Comparison of ENCODE assay signal across 1 cellular context in the genomic region with DNA sequence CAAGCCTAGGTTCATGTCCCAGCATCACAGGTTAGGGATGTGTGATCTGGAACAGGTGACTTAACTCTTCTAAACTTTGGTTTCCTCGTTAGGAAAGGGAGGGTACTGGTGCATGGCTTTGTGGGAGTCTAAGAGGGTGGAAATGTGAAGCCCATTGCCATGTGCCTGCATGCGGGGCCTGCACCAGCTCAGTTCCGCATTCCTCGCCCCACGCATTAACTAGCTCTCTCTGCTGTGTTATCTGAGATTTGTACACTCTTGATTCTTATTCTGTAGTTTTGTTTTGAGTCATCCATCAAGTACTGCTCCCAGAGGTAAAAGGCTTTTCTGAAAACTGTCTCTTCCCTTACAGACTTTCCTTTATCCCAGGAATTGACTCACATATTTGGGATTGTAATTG.
TF ChIP-seq lines count a peak whose summit lies in the region.

No MANE protein-coding gene starts in this region.

TF ChIP-seq in GM12878, 131 proteins besides CTCF, POLR2A, EP300 and RAD21 (continued from another document and continues in another):
- TF ChIP-seq, protein P1, sequence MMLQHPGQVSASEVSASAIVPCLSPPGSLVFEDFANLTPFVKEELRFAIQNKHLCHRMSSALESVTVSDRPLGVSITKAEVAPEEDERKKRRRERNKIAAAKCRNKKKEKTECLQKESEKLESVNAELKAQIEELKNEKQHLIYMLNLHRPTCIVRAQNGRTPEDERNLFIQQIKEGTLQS (IDR thresholded peaks at IDR 0.05; ENCODE audit: borderline replicate concordance, extremely low read depth, low read depth, low read length), result no peak
- no peak for TF ChIP-seq TBL1XR1 (IDR thresholded peaks at IDR 0.05; ENCODE audit: low read depth, low read length)
- no peak for TF ChIP-seq SIX5 (IDR thresholded peaks at IDR 0.05; ENCODE audit: low read depth, low read length, severe bottlenecking)
- TF ChIP-seq, protein P2, sequence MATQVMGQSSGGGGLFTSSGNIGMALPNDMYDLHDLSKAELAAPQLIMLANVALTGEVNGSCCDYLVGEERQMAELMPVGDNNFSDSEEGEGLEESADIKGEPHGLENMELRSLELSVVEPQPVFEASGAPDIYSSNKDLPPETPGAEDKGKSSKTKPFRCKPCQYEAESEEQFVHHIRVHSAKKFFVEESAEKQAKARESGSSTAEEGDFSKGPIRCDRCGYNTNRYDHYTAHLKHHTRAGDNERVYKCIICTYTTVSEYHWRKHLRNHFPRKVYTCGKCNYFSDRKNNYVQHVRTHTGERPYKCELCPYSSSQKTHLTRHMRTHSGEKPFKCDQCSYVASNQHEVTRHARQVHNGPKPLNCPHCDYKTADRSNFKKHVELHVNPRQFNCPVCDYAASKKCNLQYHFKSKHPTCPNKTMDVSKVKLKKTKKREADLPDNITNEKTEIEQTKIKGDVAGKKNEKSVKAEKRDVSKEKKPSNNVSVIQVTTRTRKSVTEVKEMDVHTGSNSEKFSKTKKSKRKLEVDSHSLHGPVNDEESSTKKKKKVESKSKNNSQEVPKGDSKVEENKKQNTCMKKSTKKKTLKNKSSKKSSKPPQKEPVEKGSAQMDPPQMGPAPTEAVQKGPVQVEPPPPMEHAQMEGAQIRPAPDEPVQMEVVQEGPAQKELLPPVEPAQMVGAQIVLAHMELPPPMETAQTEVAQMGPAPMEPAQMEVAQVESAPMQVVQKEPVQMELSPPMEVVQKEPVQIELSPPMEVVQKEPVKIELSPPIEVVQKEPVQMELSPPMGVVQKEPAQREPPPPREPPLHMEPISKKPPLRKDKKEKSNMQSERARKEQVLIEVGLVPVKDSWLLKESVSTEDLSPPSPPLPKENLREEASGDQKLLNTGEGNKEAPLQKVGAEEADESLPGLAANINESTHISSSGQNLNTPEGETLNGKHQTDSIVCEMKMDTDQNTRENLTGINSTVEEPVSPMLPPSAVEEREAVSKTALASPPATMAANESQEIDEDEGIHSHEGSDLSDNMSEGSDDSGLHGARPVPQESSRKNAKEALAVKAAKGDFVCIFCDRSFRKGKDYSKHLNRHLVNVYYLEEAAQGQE (IDR thresholded peaks at IDR 0.05; ENCODE audit: low read depth, low read length), result no peak
- no peak for TF ChIP-seq SP1 (IDR thresholded peaks at IDR 0.05; ENCODE audit: low read depth, low read length)
- TF ChIP-seq, protein P3, sequence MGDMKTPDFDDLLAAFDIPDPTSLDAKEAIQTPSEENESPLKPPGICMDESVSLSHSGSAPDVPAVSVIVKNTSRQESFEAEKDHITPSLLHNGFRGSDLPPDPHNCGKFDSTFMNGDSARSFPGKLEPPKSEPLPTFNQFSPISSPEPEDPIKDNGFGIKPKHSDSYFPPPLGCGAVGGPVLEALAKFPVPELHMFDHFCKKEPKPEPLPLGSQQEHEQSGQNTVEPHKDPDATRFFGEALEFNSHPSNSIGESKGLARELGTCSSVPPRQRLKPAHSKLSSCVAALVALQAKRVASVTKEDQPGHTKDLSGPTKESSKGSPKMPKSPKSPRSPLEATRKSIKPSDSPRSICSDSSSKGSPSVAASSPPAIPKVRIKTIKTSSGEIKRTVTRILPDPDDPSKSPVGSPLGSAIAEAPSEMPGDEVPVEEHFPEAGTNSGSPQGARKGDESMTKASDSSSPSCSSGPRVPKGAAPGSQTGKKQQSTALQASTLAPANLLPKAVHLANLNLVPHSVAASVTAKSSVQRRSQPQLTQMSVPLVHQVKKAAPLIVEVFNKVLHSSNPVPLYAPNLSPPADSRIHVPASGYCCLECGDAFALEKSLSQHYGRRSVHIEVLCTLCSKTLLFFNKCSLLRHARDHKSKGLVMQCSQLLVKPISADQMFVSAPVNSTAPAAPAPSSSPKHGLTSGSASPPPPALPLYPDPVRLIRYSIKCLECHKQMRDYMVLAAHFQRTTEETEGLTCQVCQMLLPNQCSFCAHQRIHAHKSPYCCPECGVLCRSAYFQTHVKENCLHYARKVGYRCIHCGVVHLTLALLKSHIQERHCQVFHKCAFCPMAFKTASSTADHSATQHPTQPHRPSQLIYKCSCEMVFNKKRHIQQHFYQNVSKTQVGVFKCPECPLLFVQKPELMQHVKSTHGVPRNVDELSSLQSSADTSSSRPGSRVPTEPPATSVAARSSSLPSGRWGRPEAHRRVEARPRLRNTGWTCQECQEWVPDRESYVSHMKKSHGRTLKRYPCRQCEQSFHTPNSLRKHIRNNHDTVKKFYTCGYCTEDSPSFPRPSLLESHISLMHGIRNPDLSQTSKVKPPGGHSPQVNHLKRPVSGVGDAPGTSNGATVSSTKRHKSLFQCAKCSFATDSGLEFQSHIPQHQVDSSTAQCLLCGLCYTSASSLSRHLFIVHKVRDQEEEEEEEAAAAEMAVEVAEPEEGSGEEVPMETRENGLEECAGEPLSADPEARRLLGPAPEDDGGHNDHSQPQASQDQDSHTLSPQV (IDR thresholded peaks at IDR 0.05), result no peak
- TF ChIP-seq IRF4 (IDR thresholded peaks at IDR 0.05; ENCODE audit: low read depth, low read length), result no peak; the same call in 1 of the 2 replicates
- TF ChIP-seq HDGF (IDR thresholded peaks at IDR 0.05), result no peak
- no peak for TF ChIP-seq NR2F1 (conservative IDR thresholded peaks at IDR 0.05)
- no peak for TF ChIP-seq SRF (IDR thresholded peaks at IDR 0.05; ENCODE audit: low read depth in 2 of 2, low read length in 2 of 2)
- TF ChIP-seq POLR2AphosphoS2 (IDR thresholded peaks at IDR 0.05; ENCODE audit: low read depth, low read length), result no peak
- TF ChIP-seq IKZF2 (IDR thresholded peaks at IDR 0.05), result peak in 1 of 2 experiments; percentile 41; a peak in 1 of 4 replicates
- no peak for TF ChIP-seq BACH1 (IDR thresholded peaks at IDR 0.05; ENCODE audit: borderline replicate concordance)
- TF ChIP-seq HDAC2 (IDR thresholded peaks at IDR 0.05), result no peak
- no peak for TF ChIP-seq SREBF2 (IDR thresholded peaks at IDR 0.05; ENCODE audit: low read length)
- TF ChIP-seq, protein P4, sequence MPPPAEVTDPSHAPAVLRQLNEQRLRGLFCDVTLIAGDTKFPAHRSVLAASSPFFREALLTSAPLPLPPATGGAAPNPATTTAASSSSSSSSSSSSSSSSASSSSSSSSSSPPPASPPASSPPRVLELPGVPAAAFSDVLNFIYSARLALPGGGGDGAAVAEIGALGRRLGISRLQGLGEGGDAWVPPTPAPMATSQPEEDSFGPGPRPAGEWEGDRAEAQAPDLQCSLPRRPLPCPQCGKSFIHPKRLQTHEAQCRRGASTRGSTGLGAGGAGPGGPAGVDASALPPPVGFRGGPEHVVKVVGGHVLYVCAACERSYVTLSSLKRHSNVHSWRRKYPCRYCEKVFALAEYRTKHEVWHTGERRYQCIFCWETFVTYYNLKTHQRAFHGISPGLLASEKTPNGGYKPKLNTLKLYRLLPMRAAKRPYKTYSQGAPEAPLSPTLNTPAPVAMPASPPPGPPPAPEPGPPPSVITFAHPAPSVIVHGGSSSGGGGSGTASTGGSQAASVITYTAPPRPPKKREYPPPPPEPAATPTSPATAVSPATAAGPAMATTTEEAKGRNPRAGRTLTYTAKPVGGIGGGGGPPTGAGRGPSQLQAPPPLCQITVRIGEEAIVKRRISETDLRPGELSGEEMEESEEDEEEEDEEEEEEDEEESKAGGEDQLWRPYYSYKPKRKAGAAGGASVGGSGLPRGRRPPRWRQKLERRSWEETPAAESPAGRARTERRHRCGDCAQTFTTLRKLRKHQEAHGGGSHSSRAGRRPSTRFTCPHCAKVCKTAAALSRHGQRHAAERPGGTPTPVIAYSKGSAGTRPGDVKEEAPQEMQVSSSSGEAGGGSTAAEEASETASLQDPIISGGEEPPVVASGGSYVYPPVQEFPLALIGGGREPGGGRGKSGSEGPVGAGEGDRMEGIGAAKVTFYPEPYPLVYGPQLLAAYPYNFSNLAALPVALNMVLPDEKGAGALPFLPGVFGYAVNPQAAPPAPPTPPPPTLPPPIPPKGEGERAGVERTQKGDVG (CRISPR knock-in tag; IDR thresholded peaks at IDR 0.05), result no peak
- TF ChIP-seq, protein P5, sequence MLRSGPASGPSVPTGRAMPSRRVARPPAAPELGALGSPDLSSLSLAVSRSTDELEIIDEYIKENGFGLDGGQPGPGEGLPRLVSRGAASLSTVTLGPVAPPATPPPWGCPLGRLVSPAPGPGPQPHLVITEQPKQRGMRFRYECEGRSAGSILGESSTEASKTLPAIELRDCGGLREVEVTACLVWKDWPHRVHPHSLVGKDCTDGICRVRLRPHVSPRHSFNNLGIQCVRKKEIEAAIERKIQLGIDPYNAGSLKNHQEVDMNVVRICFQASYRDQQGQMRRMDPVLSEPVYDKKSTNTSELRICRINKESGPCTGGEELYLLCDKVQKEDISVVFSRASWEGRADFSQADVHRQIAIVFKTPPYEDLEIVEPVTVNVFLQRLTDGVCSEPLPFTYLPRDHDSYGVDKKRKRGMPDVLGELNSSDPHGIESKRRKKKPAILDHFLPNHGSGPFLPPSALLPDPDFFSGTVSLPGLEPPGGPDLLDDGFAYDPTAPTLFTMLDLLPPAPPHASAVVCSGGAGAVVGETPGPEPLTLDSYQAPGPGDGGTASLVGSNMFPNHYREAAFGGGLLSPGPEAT (IDR thresholded peaks at IDR 0.05; ENCODE audit: low read depth), result 0 out of 2 replicates have a peak, but pooled peaks have one; percentile 31
- TF ChIP-seq SPI1 (IDR thresholded peaks at IDR 0.05; ENCODE audit: borderline replicate concordance, insufficient read depth, low read depth, low read length), result peak; percentile 81; the same call in 1 of the 2 replicates
- no peak for TF ChIP-seq ZNF24 (IDR thresholded peaks at IDR 0.05)
- TF ChIP-seq ZSCAN29 (IDR thresholded peaks at IDR 0.05), result no peak
- TF ChIP-seq ETV6 (conservative IDR thresholded peaks at IDR 0.05 in 1 of 2, IDR thresholded peaks at IDR 0.05 in 1 of 2; ENCODE audit: borderline replicate concordance in 1 of 2, low read depth in 1 of 2), result no peak
- TF ChIP-seq, protein P6, sequence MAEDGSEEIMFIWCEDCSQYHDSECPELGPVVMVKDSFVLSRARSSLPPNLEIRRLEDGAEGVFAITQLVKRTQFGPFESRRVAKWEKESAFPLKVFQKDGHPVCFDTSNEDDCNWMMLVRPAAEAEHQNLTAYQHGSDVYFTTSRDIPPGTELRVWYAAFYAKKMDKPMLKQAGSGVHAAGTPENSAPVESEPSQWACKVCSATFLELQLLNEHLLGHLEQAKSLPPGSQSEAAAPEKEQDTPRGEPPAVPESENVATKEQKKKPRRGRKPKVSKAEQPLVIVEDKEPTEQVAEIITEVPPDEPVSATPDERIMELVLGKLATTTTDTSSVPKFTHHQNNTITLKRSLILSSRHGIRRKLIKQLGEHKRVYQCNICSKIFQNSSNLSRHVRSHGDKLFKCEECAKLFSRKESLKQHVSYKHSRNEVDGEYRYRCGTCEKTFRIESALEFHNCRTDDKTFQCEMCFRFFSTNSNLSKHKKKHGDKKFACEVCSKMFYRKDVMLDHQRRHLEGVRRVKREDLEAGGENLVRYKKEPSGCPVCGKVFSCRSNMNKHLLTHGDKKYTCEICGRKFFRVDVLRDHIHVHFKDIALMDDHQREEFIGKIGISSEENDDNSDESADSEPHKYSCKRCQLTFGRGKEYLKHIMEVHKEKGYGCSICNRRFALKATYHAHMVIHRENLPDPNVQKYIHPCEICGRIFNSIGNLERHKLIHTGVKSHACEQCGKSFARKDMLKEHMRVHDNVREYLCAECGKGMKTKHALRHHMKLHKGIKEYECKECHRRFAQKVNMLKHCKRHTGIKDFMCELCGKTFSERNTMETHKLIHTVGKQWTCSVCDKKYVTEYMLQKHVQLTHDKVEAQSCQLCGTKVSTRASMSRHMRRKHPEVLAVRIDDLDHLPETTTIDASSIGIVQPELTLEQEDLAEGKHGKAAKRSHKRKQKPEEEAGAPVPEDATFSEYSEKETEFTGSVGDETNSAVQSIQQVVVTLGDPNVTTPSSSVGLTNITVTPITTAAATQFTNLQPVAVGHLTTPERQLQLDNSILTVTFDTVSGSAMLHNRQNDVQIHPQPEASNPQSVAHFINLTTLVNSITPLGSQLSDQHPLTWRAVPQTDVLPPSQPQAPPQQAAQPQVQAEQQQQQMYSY (CRISPR knock-in tag; IDR thresholded peaks at IDR 0.05), result no peak
- no peak for TF ChIP-seq FOS (IDR thresholded peaks at IDR 0.05; ENCODE audit: borderline replicate concordance, extremely low read depth, insufficient read length)
- no peak for TF ChIP-seq JUND (IDR thresholded peaks at IDR 0.05; ENCODE audit: low read depth, low read length)
- TF ChIP-seq IKZF1 (conservative IDR thresholded peaks at IDR 0.05), result peak; percentile 45; the same call in 1 of the 2 replicates
- TF ChIP-seq, protein P7, sequence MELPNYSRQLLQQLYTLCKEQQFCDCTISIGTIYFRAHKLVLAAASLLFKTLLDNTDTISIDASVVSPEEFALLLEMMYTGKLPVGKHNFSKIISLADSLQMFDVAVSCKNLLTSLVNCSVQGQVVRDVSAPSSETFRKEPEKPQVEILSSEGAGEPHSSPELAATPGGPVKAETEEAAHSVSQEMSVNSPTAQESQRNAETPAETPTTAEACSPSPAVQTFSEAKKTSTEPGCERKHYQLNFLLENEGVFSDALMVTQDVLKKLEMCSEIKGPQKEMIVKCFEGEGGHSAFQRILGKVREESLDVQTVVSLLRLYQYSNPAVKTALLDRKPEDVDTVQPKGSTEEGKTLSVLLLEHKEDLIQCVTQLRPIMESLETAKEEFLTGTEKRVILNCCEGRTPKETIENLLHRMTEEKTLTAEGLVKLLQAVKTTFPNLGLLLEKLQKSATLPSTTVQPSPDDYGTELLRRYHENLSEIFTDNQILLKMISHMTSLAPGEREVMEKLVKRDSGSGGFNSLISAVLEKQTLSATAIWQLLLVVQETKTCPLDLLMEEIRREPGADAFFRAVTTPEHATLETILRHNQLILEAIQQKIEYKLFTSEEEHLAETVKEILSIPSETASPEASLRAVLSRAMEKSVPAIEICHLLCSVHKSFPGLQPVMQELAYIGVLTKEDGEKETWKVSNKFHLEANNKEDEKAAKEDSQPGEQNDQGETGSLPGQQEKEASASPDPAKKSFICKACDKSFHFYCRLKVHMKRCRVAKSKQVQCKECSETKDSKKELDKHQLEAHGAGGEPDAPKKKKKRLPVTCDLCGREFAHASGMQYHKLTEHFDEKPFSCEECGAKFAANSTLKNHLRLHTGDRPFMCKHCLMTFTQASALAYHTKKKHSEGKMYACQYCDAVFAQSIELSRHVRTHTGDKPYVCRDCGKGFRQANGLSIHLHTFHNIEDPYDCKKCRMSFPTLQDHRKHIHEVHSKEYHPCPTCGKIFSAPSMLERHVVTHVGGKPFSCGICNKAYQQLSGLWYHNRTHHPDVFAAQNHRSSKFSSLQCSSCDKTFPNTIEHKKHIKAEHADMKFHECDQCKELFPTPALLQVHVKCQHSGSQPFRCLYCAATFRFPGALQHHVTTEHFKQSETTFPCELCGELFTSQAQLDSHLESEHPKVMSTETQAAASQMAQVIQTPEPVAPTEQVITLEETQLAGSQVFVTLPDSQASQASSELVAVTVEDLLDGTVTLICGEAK (IDR thresholded peaks at IDR 0.05; ENCODE audit: borderline replicate concordance), result no peak
- no peak for TF ChIP-seq ZNF207 (IDR thresholded peaks at IDR 0.05; ENCODE audit: borderline replicate concordance)
- TF ChIP-seq ZBED1 (IDR thresholded peaks at IDR 0.05; ENCODE audit: borderline replicate concordance), result no peak
- TF ChIP-seq CHD2 (IDR thresholded peaks at IDR 0.05; ENCODE audit: borderline replicate concordance, low read depth, low read length), result no peak
- 0 out of 2 replicates have a peak, but pooled peaks have one; percentile 30 for TF ChIP-seq DPF2 (IDR thresholded peaks at IDR 0.05)
